Comparison of ENCODE assay signal across 21 cellular contexts in the genomic region with DNA sequence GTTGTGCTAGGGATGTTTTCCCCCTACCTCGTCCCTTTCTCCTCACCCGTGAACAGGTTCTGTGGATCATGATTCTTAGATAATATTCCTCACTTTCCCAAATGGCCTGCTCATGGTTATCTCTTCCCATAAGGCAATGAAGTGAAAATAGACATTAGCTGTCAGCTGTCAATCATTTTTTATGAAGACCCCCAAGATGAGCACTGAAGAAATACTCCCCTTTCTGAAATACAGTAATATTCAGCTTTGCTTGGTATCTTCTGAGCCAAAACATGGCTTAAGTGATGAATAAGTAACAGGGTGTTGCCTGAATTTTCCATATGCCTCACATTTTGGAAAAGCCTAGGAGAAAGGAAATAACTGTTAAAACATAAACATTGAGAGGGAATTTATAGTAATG.
"Had no signal": no experiment of that assay in that cellular context is flagged by ENCODE, and none has a peak within 500 bp of the region (broad histone marks: within the 10 kb centered on the region; RNA-seq: fewer than 3 reads in every experiment).

No MANE protein-coding gene starts in this region.

- H3K27me3 ChIP-seq: MG63 had no signal

- H3K4me3 ChIP-seq: MG63 had no signal

- H3K36me3 ChIP-seq: MG63 had no signal

- DNase-seq: Karpas-422, KG1, MG63, NCI-H1092, NCI-H1105 treated with DMSO at 0.1 percent for 48 hours, NCI-H1417 treated with DMSO at 0.1 percent for 48 hours, NCI-H146, NCI-H1694 treated with DMSO at 0.1 percent for 48 hours, NCI-H1930, NCI-H2081, NCI-H2107, NCI-H226, NCI-H446, NCI-H510A, NCI-H524 treated with DMSO at 0.1 percent for 48 hours, NCI-H69, NCI-H774, SHP77, SK-N-SH, SW 1271 had no signal

- H3K27ac ChIP-seq: RWPE1 had no signal

- H3K9me3 ChIP-seq: MG63, SK-N-SH had no signal
